Comparison of ENCODE assay signal across 8 cellular contexts in genomic region chr2:172427256-172427989, GRCh38.
DNase-seq lines count a peak whose midpoint lies in the region; ATAC-seq and TF ChIP-seq lines count a peak whose summit lies in the region.

Gene ITGA6 (plus strand): TSS chr2:172427586.

- in situ Hi-C loops in brain microvascular endothelial cell (cut with HindIII; ENCODE audit: low pct_ligation_motif_present, low sequenced_read_pairs): loop anchor here (25.0 kb wide), 1 partner anchor 240 kb away; no protein-coding TSS in a partner anchor

- no peaks in the 10 kb centered on the region for H3K36me3 ChIP-seq in brain microvascular endothelial cell (replicated peaks)
- H3K36me3 ChIP-seq in iPS-18a (ENCODE audit: control insufficient read depth, low read depth, low read length): no peaks in the 10 kb centered on the region

- H3K27ac ChIP-seq in VCaP (peak within 1 kb of the TSS; percentile 91), brain microvascular endothelial cell (no peak within 1 kb of the TSS), iPS-18a (ENCODE audit: low read length) (no peak within 1 kb of the TSS)

- peak within 1 kb of the TSS; percentile 78 for H3K9ac ChIP-seq in iPS-18a (ENCODE audit: low read length)

- peaks cover 33% of the 10 kb centered on the region for H3K4me1 ChIP-seq in iPS-18a (ENCODE audit: control insufficient read depth, low read depth, low read length)

- H3K27me3 ChIP-seq in brain microvascular endothelial cell (replicated peaks) (no peaks in the 10 kb centered on the region), iPS-18a (ENCODE audit: control insufficient read depth, insufficient read depth, low read length) (peaks cover 9% of the 10 kb centered on the region)

- no peak for ATAC-seq in GM18505 (IDR thresholded peaks at IDR 0.05; ENCODE audit: unreplicated experiment)

- no peak for TF ChIP-seq POLR2A in GM18505 (IDR thresholded peaks at IDR 0.05; ENCODE audit: borderline replicate concordance, extremely low read depth, insufficient read depth, insufficient read length)

- H3K4me3 ChIP-seq in brain microvascular endothelial cell (ENCODE audit: low read depth, low read length): peak within 1 kb of the TSS; percentile 64
- peak within 1 kb of the TSS; percentile 90 for H3K4me3 ChIP-seq in iPS-18a (ENCODE audit: low read length)
- H3K4me3 ChIP-seq in skeletal muscle cell (ENCODE audit: low read depth, low read length): peak within 1 kb of the TSS; percentile 66

- peak; percentile 83 for DNase-seq in DMS79 treated with DMSO at 0.1 percent for 48 hours (lab: John Stamatoyannopoulos, UW)
- DNase-seq in DMS79 (lab: John Stamatoyannopoulos, UW): no peak
- peak; percentile 59 for DNase-seq in NCI-H1694 treated with DMSO at 0.1 percent for 48 hours (lab: John Stamatoyannopoulos, UW)
- DNase-seq in brain microvascular endothelial cell: peak; percentile 30
- no peak for DNase-seq in skeletal muscle cell (ENCODE audit: low read depth)

- H3K9me3 ChIP-seq in iPS-18a (ENCODE audit: control insufficient read depth, low read depth, low read length): no peaks in the 10 kb centered on the region

- TF ChIP-seq CTCF in VCaP (conservative IDR thresholded peaks at IDR 0.05) (peak; percentile 45), brain microvascular endothelial cell (IDR thresholded peaks at IDR 0.05; ENCODE audit: low read depth, low read length, missing control alignments) (no peak)

Comparison
In these comparisons a context has a peak if more than half of its experiments do, and no peak if none do; other contexts are left out.
1. DNase-seq: peak in DMS79 treated with DMSO at 0.1 percent for 48 hours (single experiment), NCI-H1694 treated with DMSO at 0.1 percent for 48 hours (single experiment) and brain microvascular endothelial cell (single experiment); none in DMS79 (single experiment) and skeletal muscle cell (single experiment).
2. Peak in every context shown above with its lines, with median percentiles within 50 percentile points of each other: H3K4me3 ChIP-seq.